In the genomic region with DNA sequence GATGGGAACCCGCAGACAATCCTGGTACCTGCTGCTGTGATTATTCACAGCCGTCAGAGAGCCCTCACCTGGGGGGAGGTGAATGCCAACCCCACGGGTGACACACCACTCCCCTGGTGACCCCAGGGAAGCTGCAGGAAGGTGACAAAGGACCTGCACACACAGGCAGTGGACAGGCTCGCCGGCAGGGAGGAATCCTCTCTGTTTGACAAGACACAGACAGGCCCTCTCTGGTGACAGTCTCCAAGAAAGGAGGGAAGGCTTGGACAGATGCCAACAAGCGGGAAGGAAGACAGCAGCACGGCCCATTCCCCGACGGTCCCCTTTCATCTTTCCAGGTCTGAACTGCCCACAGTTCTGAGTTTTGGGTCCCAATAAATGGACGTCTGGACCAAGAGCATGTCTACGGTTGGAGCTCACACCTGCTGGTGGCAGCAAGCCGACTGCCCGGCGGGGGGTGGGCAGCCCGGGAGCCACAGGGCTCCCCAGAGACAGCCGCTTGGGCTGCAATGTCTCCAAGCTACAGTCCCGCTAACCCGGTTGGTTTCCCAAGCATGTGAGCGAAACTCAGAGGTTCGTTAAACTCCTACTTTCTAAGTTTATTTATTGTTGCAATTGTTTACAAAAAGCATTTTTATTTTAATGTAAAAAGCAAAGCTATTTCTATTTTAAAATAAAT, we compare ENCODE assay signal across 12 cellular contexts. TPM values are rescaled to one million over a fixed set of nuclear protein-coding genes. Genes with fewer than 3 reads are reported as not detected.
A peak's percentile ranks its signal among the peaks of the same experiment; 100 is the strongest.
DNase-seq lines count a peak whose midpoint lies in the region; ATAC-seq and TF ChIP-seq lines count a peak whose summit lies in the region.
"Had no signal": no experiment of that assay in that cellular context is flagged by ENCODE, and none has a peak within 500 bp of the region (broad histone marks: within the 10 kb centered on the region; RNA-seq: fewer than 3 reads in every experiment).

No MANE protein-coding gene starts in this region.

- no peak overlapping the region for H3K27ac ChIP-seq in right cardiac atrium (ENCODE audit: low read length)
- H3K27ac ChIP-seq in effector memory CD4-positive, alpha-beta T cell (ENCODE audit: insufficient read depth, low read length, poor library complexity, severe bottlenecking): peak overlapping the region; percentile 61
- H3K27ac ChIP-seq in upper lobe of right lung: no peak overlapping the region
- H3K27ac ChIP-seq: C4-2B had no signal

- H3K9me3 ChIP-seq in right cardiac atrium (ENCODE audit: control insufficient read depth, low read length): no peaks in the 10 kb centered on the region
- no peaks in the 10 kb centered on the region for H3K9me3 ChIP-seq in effector memory CD4-positive, alpha-beta T cell (ENCODE audit: control insufficient read depth, low read length)
- H3K9me3 ChIP-seq in upper lobe of right lung: no peaks in the 10 kb centered on the region

- H3K4me3 ChIP-seq in right cardiac atrium (ENCODE audit: low read length) (no peak overlapping the region), upper lobe of right lung (no peak overlapping the region)
- no peak overlapping the region for H3K4me3 ChIP-seq in effector memory CD4-positive, alpha-beta T cell (ENCODE audit: insufficient read depth, low read depth, low read length, poor library complexity, severe bottlenecking)
- H3K4me3 ChIP-seq: lung had no signal

- no peak for ATAC-seq in right cardiac atrium
- peak; percentile 18 for ATAC-seq in HG03439 (IDR thresholded peaks at IDR 0.05; ENCODE audit: unreplicated experiment)
- ATAC-seq in upper lobe of right lung: no peak
- ATAC-seq in HG03521 (IDR thresholded peaks at IDR 0.05; ENCODE audit: unreplicated experiment): no peak
- no peak for ATAC-seq in GM21423 (IDR thresholded peaks at IDR 0.05; ENCODE audit: unreplicated experiment)

- no peaks in the 10 kb centered on the region for H3K4me1 ChIP-seq in right cardiac atrium (ENCODE audit: control insufficient read depth, insufficient read depth, low read length)
- peaks cover 22% of the 10 kb centered on the region for H3K4me1 ChIP-seq in effector memory CD4-positive, alpha-beta T cell (ENCODE audit: control insufficient read depth, insufficient read depth, low read length, poor library complexity, severe bottlenecking)
- H3K4me1 ChIP-seq in upper lobe of right lung: no peaks in the 10 kb centered on the region

- peak; percentile 39 for DNase-seq in cardiac septum (ENCODE audit: low spot score)
- DNase-seq in right cardiac atrium: no peak
- DNase-seq in effector memory CD4-positive, alpha-beta T cell: no peak
- peak; percentile 61 for DNase-seq in upper lobe of right lung
- no peak for DNase-seq in NCI-H524 treated with DMSO at 0.1 percent for 48 hours (lab: John Stamatoyannopoulos, UW)
- DNase-seq: amniotic stem cell, IMR-90 had no signal

- H3K27me3 ChIP-seq in right cardiac atrium (ENCODE audit: control insufficient read depth, insufficient read depth): no peaks in the 10 kb centered on the region
- no peaks in the 10 kb centered on the region for H3K27me3 ChIP-seq in effector memory CD4-positive, alpha-beta T cell (replicated peaks; ENCODE audit: control insufficient read depth, insufficient read depth, low read length, poor library complexity, severe bottlenecking)
- H3K27me3 ChIP-seq in upper lobe of right lung: no peaks in the 10 kb centered on the region

- no peak for TF ChIP-seq CTCF in upper lobe of right lung (IDR thresholded peaks at IDR 0.05)

- 64% methylated on average over 20 of the region's 20 CpGs for WGBS in right cardiac atrium

- H3K36me3 ChIP-seq in effector memory CD4-positive, alpha-beta T cell (ENCODE audit: control insufficient read depth, insufficient read depth, low read length): no peaks in the 10 kb centered on the region
- no peaks in the 10 kb centered on the region for H3K36me3 ChIP-seq in upper lobe of right lung

- intact Hi-C loops in cardiac septum (cut with DNase I): no loop called here
- intact Hi-C loops in right cardiac atrium (cut with DNase I): no loop called here
- intact Hi-C loops in upper lobe of right lung (cut with DNase I): no loop called here

RNA-seq across cellular contexts. Expression of a gene that starts 31.8 kb away (rescaled TPM):
- total RNA-seq in cardiac septum: 34.4 TPM
- total RNA-seq in right cardiac atrium: 10 to 100 TPM; 18.3 to 29.1 (median 25.4) TPM
- 7.8 TPM for polyA plus RNA-seq in right cardiac atrium
- total RNA-seq in upper lobe of right lung: 44.1 TPM

Comparison
In these comparisons a context has a peak if more than half of its experiments do, and no peak if none do; other contexts are left out.
1. DNase-seq: peak in cardiac septum (single experiment) and upper lobe of right lung (single experiment); none in right cardiac atrium (0 of 3), effector memory CD4-positive, alpha-beta T cell (0 of 3) and NCI-H524 treated with DMSO at 0.1 percent for 48 hours (single experiment).